In genomic region chr18:79733996-79734770, GRCh38 we compare ENCODE assay signal across 19 cellular contexts.
"Had no signal": no experiment of that assay in that cellular context is flagged by ENCODE, and none has a peak within 500 bp of the region (broad histone marks: within the 10 kb centered on the region; RNA-seq: fewer than 3 reads in every experiment).

No MANE protein-coding gene starts in this region.

- H2AFZ ChIP-seq: neural progenitor cell had no signal

- H3K4me3 Mint-ChIP-seq: activated CD8-positive, alpha-beta T cell treated with anti-CD3 and anti-CD28 coated beads for 36 hours; activated naive CD4-positive, alpha-beta T cell treated with anti-CD3 and anti-CD28 coated beads, Interleukin-2, amount 10 ng/mL, durations not matched to agents 7 days and 5 days; activated naive CD8-positive, alpha-beta T cell treated with anti-CD3 and anti-CD28 coated beads, Interleukin-2, amount 50 U/mL, for 24 hours; activated T-cell treated with anti-CD3 and anti-CD28 coated beads, Interleukin-2, amount 50 U/mL, for 4 hours; immature natural killer cell; naive B cell; neural progenitor cell; stimulated activated naive B cell treated with anti-CD40 and anti-IgM and Interleukin-4, amounts not matched to agents 10 μg/mL and 1 μg/mL and 100 μg/mL, for 72 hours had no signal

- H3K27me3 Mint-ChIP-seq: activated CD8-positive, alpha-beta T cell treated with anti-CD3 and anti-CD28 coated beads for 36 hours; activated naive CD4-positive, alpha-beta T cell treated with anti-CD3 and anti-CD28 coated beads, Interleukin-2, amount 10 ng/mL, durations not matched to agents 7 days and 5 days; activated naive CD8-positive, alpha-beta T cell treated with anti-CD3 and anti-CD28 coated beads, Interleukin-2, amount 50 U/mL, for 24 hours; naive B cell; stimulated activated naive B cell treated with anti-CD40 and anti-IgM and Interleukin-4, amounts not matched to agents 10 μg/mL and 1 μg/mL and 100 μg/mL, for 72 hours had no signal

- DNase-seq: activated CD4-positive, alpha-beta T cell treated with anti-CD3 and anti-CD28 coated beads for 4 hours; activated CD8-positive, alpha-beta T cell treated with anti-CD3 and anti-CD28 coated beads for 36 hours; activated effector memory CD4-positive, alpha-beta T cell treated with Interleukin-2 at 50 U/mL for 16 hours; activated naive CD4-positive, alpha-beta T cell treated with anti-CD3 and anti-CD28 coated beads, Interleukin-2, amount 10 ng/mL, durations not matched to agents 7 days and 5 days; activated naive CD8-positive, alpha-beta T cell treated with anti-CD3 and anti-CD28 coated beads, Interleukin-2, amount 50 U/mL, for 24 hours; activated T-cell treated with anti-CD3 and anti-CD28 coated beads, Interleukin-2, amount 50 U/mL, for 4 hours; cortex of kidney; immature natural killer cell; mucosa of descending colon; naive B cell; stimulated activated CD4-positive, alpha-beta T cell treated with anti-CD3 and anti-CD28 coated beads, Interleukin-4, amount 100 ng/mL, for 24 hours; stimulated activated naive B cell treated with anti-CD40 and anti-IgM and Interleukin-4, amounts not matched to agents 10 μg/mL and 1 μg/mL and 100 μg/mL, for 72 hours; SW 1271; thyroid gland had no signal

- H3K9ac ChIP-seq: neural progenitor cell had no signal

- H3K9me3 ChIP-seq: prostate gland, thyroid gland had no signal

- H3K4me1 ChIP-seq: ascending aorta, neural progenitor cell, prostate gland, thyroid gland had no signal

- H3K27ac Mint-ChIP-seq: activated CD8-positive, alpha-beta T cell treated with anti-CD3 and anti-CD28 coated beads for 36 hours; activated naive CD4-positive, alpha-beta T cell treated with anti-CD3 and anti-CD28 coated beads, Interleukin-2, amount 10 ng/mL, durations not matched to agents 7 days and 5 days; immature natural killer cell; neural progenitor cell had no signal

- H3K27me3 ChIP-seq: ascending aorta, neural progenitor cell, thyroid gland had no signal

- H3K4me3 ChIP-seq: ascending aorta, mucosa of descending colon, neural progenitor cell, prostate gland, smooth muscle cell, thyroid gland had no signal

- H3K4me2 ChIP-seq: neural progenitor cell, smooth muscle cell had no signal

- H3K27ac ChIP-seq: neural progenitor cell, prostate gland, thyroid gland had no signal

- ATAC-seq: activated CD8-positive, alpha-beta T cell treated with anti-CD3 and anti-CD28 coated beads for 36 hours; activated naive CD8-positive, alpha-beta T cell treated with anti-CD3 and anti-CD28 coated beads, Interleukin-2, amount 50 U/mL, for 24 hours; activated T-cell treated with anti-CD3 and anti-CD28 coated beads, Interleukin-2, amount 50 U/mL, for 4 hours; esophagus mucosa; mucosa of descending colon; stimulated activated naive B cell treated with anti-CD40 and anti-IgM and Interleukin-4, amounts not matched to agents 10 μg/mL and 1 μg/mL and 100 μg/mL, for 72 hours had no signal

- H3K4me1 Mint-ChIP-seq: activated naive CD4-positive, alpha-beta T cell treated with anti-CD3 and anti-CD28 coated beads, Interleukin-2, amount 10 ng/mL, durations not matched to agents 7 days and 5 days; activated naive CD8-positive, alpha-beta T cell treated with anti-CD3 and anti-CD28 coated beads, Interleukin-2, amount 50 U/mL, for 24 hours; neural progenitor cell had no signal

- H3K9me3 Mint-ChIP-seq: activated naive CD8-positive, alpha-beta T cell treated with anti-CD3 and anti-CD28 coated beads, Interleukin-2, amount 50 U/mL, for 24 hours had no signal
